13 cellular contexts compared by ENCODE assay signal in genomic region chr16:78593352-78593751, GRCh38.
DNase-seq lines count a peak whose midpoint lies in the region; ATAC-seq lines count a peak whose summit lies in the region.
"Had no signal": no experiment of that assay in that cellular context is flagged by ENCODE, and none has a peak within 500 bp of the region (broad histone marks: within the 10 kb centered on the region; RNA-seq: fewer than 3 reads in every experiment).

No MANE protein-coding gene starts in this region.

- ATAC-seq in T-helper 17 cell (no peak), GM18502 (IDR thresholded peaks at IDR 0.05; ENCODE audit: poor library complexity, unreplicated experiment) (no peak), HG02981 (IDR thresholded peaks at IDR 0.05; ENCODE audit: unreplicated experiment) (no peak)
- ATAC-seq in natural killer cell treated with Interleukin-12 subunit alpha and Interleukin-12 subunit beta and Interleukin-15 and Interleukin-18, amount 100 ng/mL, for 72 hours = no peak
- ATAC-seq: A549; CD8-positive, alpha-beta T cell; HCT116 had no signal

- no peak overlapping the region for H3K4me2 ChIP-seq in neuronal stem cell (ENCODE audit: insufficient read depth, low read length, poor library complexity, severe bottlenecking)
- H3K4me2 ChIP-seq: A549 had no signal

- peak overlapping the region; percentile 51 for H3K27ac Mint-ChIP-seq in T-helper 17 cell
- no peak overlapping the region for H3K27ac Mint-ChIP-seq in natural killer cell treated with Interleukin-12 subunit alpha and Interleukin-12 subunit beta and Interleukin-15 and Interleukin-18, amount 100 ng/mL, for 72 hours
- H3K27ac Mint-ChIP-seq: CD8-positive, alpha-beta T cell had no signal

- no peaks in the 10 kb centered on the region for H3K27me3 ChIP-seq in neuronal stem cell (ENCODE audit: control insufficient read depth in 3 of 3, insufficient read depth in 3 of 3, low read depth in 1 of 3, low read length in 3 of 3)

- H2BK120ac ChIP-seq in neuronal stem cell (ENCODE audit: low read depth, low read length) = no peak overlapping the region

- H3K9ac ChIP-seq in neuronal stem cell (ENCODE audit: low read depth, low read length, poor library complexity) = no peak overlapping the region

- H3K36me3 ChIP-seq in neuronal stem cell (replicated peaks in 1 of 2; ENCODE audit: control insufficient read depth in 2 of 2, insufficient read depth in 2 of 2, low read length in 2 of 2) = no peaks in the 10 kb centered on the region

- H3K79me1 ChIP-seq in neuronal stem cell (ENCODE audit: low read depth, low read length) = no peaks in the 10 kb centered on the region

- H2BK12ac ChIP-seq in neuronal stem cell (ENCODE audit: low read length) = no peak overlapping the region

- no peaks in the 10 kb centered on the region for H3K4me1 Mint-ChIP-seq in T-helper 17 cell
- no peaks in the 10 kb centered on the region for H3K4me1 Mint-ChIP-seq in natural killer cell treated with Interleukin-12 subunit alpha and Interleukin-12 subunit beta and Interleukin-15 and Interleukin-18, amount 100 ng/mL, for 72 hours (ENCODE audit: low read depth in 2 of 2)
- H3K4me1 Mint-ChIP-seq: CD14-positive monocyte had no signal

- no peak overlapping the region for H4K91ac ChIP-seq in neuronal stem cell (ENCODE audit: low read depth, low read length, poor library complexity)

- no peak overlapping the region for H2AK5ac ChIP-seq in neuronal stem cell (ENCODE audit: low read depth, low read length)

- H3K27me3 Mint-ChIP-seq in T-helper 17 cell = no peaks in the 10 kb centered on the region
- H3K27me3 Mint-ChIP-seq in natural killer cell treated with Interleukin-12 subunit alpha and Interleukin-12 subunit beta and Interleukin-15 and Interleukin-18, amount 100 ng/mL, for 72 hours = no peaks in the 10 kb centered on the region

- H3K27ac ChIP-seq in neuronal stem cell (replicated peaks; ENCODE audit: low read length) = no peak overlapping the region
- H3K27ac ChIP-seq: A549 had no signal

- H3K4me3 ChIP-seq in neuronal stem cell (ENCODE audit: low read length in 2 of 2) = no peak overlapping the region
- H3K4me3 ChIP-seq: A549 had no signal

- H3K9me3 ChIP-seq in T-helper 17 cell (ENCODE audit: control insufficient read depth, low read length, poor library complexity, severe bottlenecking) (no peaks in the 10 kb centered on the region), neuronal stem cell (replicated peaks in 1 of 2; ENCODE audit: control insufficient read depth in 2 of 2, insufficient read depth in 1 of 2, low read depth in 1 of 2, low read length in 2 of 2) (no peaks in the 10 kb centered on the region)
- H3K9me3 ChIP-seq: A549 had no signal

- no peaks in the 10 kb centered on the region for H3K9me3 Mint-ChIP-seq in natural killer cell treated with Interleukin-12 subunit alpha and Interleukin-12 subunit beta and Interleukin-15 and Interleukin-18, amount 100 ng/mL, for 72 hours
- H3K9me3 Mint-ChIP-seq: CD8-positive, alpha-beta T cell had no signal

- H2BK15ac ChIP-seq in neuronal stem cell (ENCODE audit: low read length) = no peak overlapping the region

- no peak overlapping the region for H3K23ac ChIP-seq in neuronal stem cell (ENCODE audit: low read depth, low read length, poor library complexity)

- no peak overlapping the region for H2BK5ac ChIP-seq in neuronal stem cell (ENCODE audit: low read length)

- peaks cover 4% of the 10 kb centered on the region for H3K36me3 Mint-ChIP-seq in T-helper 17 cell (ENCODE audit: low read depth)
- H3K36me3 Mint-ChIP-seq in natural killer cell treated with Interleukin-12 subunit alpha and Interleukin-12 subunit beta and Interleukin-15 and Interleukin-18, amount 100 ng/mL, for 72 hours = no peaks in the 10 kb centered on the region
- H3K36me3 Mint-ChIP-seq: CD14-positive monocyte; CD8-positive, alpha-beta T cell had no signal

- peaks cover 5 to 10% of the 10 kb centered on the region in 2 donors for H3K4me1 ChIP-seq in neuronal stem cell (ENCODE audit: control insufficient read depth in 2 of 2, insufficient read depth in 1 of 2, low read depth in 1 of 2, low read length in 2 of 2)
- H3K4me1 ChIP-seq: A549, Caco-2 had no signal

- DNase-seq in T-helper 17 cell = no peak
- peak; percentile 43 for DNase-seq in left kidney (ENCODE audit: low read depth, low spot score)
- no peak for DNase-seq in neuronal stem cell (ENCODE audit: low spot score)
- DNase-seq in natural killer cell treated with Interleukin-12 subunit alpha and Interleukin-12 subunit beta and Interleukin-15 and Interleukin-18, amount 100 ng/mL, for 72 hours (ENCODE audit: low spot score) = no peak
- DNase-seq: Caco-2; CD8-positive, alpha-beta T cell; DND-41; GDM1 had no signal

- H3K4me3 Mint-ChIP-seq in T-helper 17 cell = no peak overlapping the region
- H3K4me3 Mint-ChIP-seq in natural killer cell treated with Interleukin-12 subunit alpha and Interleukin-12 subunit beta and Interleukin-15 and Interleukin-18, amount 100 ng/mL, for 72 hours = no peak overlapping the region
- H3K4me3 Mint-ChIP-seq: CD14-positive monocyte; CD8-positive, alpha-beta T cell had no signal

- no peak overlapping the region for H4K8ac ChIP-seq in neuronal stem cell (ENCODE audit: low read depth, low read length)

- H3K14ac ChIP-seq in neuronal stem cell (ENCODE audit: low read length) = no peak overlapping the region

- no peak overlapping the region for H3K4ac ChIP-seq in neuronal stem cell (ENCODE audit: low read length)

- no CpG with 5 or more reads among the region's 3 CpGs for WGBS in neuronal stem cell (ENCODE audit: extremely low coverage in 2 of 2, insufficient read length in 2 of 2, insufficient replicate concordance in 1 of 2), 2 donors

- H2AFZ ChIP-seq in neuronal stem cell (ENCODE audit: low read length) = peak overlapping the region; percentile 31

- H3K18ac ChIP-seq in neuronal stem cell (ENCODE audit: low read length) = no peak overlapping the region
